14 cellular contexts compared by ENCODE assay signal in genomic region chr4:81446634-81447033, GRCh38. TPM values are rescaled to one million over a fixed set of nuclear protein-coding genes. Genes with fewer than 3 reads are reported as not detected.
DNase-seq lines count a peak whose midpoint lies in the region; ATAC-seq and TF ChIP-seq lines count a peak whose summit lies in the region.
"Had no signal": no experiment of that assay in that cellular context is flagged by ENCODE, and none has a peak within 500 bp of the region (broad histone marks: within the 10 kb centered on the region; RNA-seq: fewer than 3 reads in every experiment).

No MANE protein-coding gene starts in this region.

- no peak overlapping the region for H2AK9ac ChIP-seq in IMR-90 (replicated peaks; ENCODE audit: low read depth, low read length, poor library complexity)

- H3K79me2 ChIP-seq in GM23338 (replicated peaks; ENCODE audit: insufficient read depth): no peaks in the 10 kb centered on the region
- no peaks in the 10 kb centered on the region for H3K79me2 ChIP-seq in mesendoderm (ENCODE audit: control insufficient read depth, insufficient read depth, low read length)

- H3K9me1 ChIP-seq in IMR-90 (ENCODE audit: insufficient read depth, low read length): no peaks in the 10 kb centered on the region

- WGBS in IMR-90 (ENCODE audit: extremely low coverage in 2 of 2, insufficient read length in 1 of 2), 2 experiments: no CpG with 5 or more reads among the region's 1 CpG
- WGBS in endodermal cell (ENCODE audit: insufficient coverage in 1 of 2, insufficient read length in 1 of 2), 2 experiments: 100% methylated on average over 1 of the region's 1 CpG; no CpG with 5 or more reads in 1 of the 2 experiments
- no CpG with 5 or more reads among the region's 1 CpG for WGBS in mesendoderm (ENCODE audit: extremely low coverage, insufficient coverage, low lambda C conversion rate)

- no TSS peak for BruUV-seq in IMR-90 (replicated peaks; lab: Mats Ljungman, UMichigan)

- H3K4me3 Mint-ChIP-seq in GM23338: no peak overlapping the region
- no peak overlapping the region for H3K4me3 Mint-ChIP-seq in endodermal cell
- H3K4me3 Mint-ChIP-seq in neural crest cell: no peak overlapping the region
- H3K4me3 Mint-ChIP-seq: CD4-positive, alpha-beta T cell had no signal

- DNase-seq in GM23338 (ENCODE audit: low spot score): no peak
- no peak for DNase-seq in IMR-90
- no peak for DNase-seq in endodermal cell
- DNase-seq in neural crest cell (ENCODE audit: low read depth, low spot score): no peak
- DNase-seq in mesendoderm: no peak
- no peak for DNase-seq in cerebellar cortex (ENCODE audit: low spot score)
- no peak for DNase-seq in GOT3 (lab: John Stamatoyannopoulos, UW)
- DNase-seq: AML-193; Caco-2; CD4-positive, alpha-beta T cell; GM23248; H7 had no signal

- no peaks in the 10 kb centered on the region for H4K20me1 ChIP-seq in GM23338 (replicated peaks; ENCODE audit: insufficient read depth)
- H4K20me1 ChIP-seq in IMR-90 (ENCODE audit: insufficient read depth, low read length): no peaks in the 10 kb centered on the region

- H2BK15ac ChIP-seq in IMR-90 (ENCODE audit: low read depth, low read length) (peak overlapping the region; percentile 15; the same call in 1 of the 3 replicates), mesendoderm (replicated peaks; ENCODE audit: low read depth) (no peak overlapping the region)

- H4K91ac ChIP-seq in IMR-90 (ENCODE audit: insufficient read depth, low read depth, low read length): peak overlapping the region; percentile 40; the same call in 1 of the 2 replicates

- H3K4ac ChIP-seq in IMR-90 (ENCODE audit: low read depth, low read length) (no peak overlapping the region), mesendoderm (ENCODE audit: low read depth, low read length) (no peak overlapping the region)

- H3K56ac ChIP-seq in IMR-90 (ENCODE audit: extremely low read depth, insufficient read depth, low read length) (no peak overlapping the region), mesendoderm (ENCODE audit: low read length) (no peak overlapping the region)

- H3K23ac ChIP-seq in IMR-90 (ENCODE audit: low read depth, low read length): no peak overlapping the region
- H3K23ac ChIP-seq in mesendoderm (ENCODE audit: low read length): no peak overlapping the region

- H3K27me3 Mint-ChIP-seq in GM23338 (ENCODE audit: insufficient read depth, low read depth, poor library complexity) (no peaks in the 10 kb centered on the region), endodermal cell (ENCODE audit: insufficient read depth) (no peaks in the 10 kb centered on the region), neural crest cell (ENCODE audit: low read depth) (no peaks in the 10 kb centered on the region)
- H3K27me3 Mint-ChIP-seq: CD4-positive, alpha-beta T cell had no signal

- no peak overlapping the region for H3K14ac ChIP-seq in IMR-90 (replicated peaks; ENCODE audit: low read depth, low read length)

- no peaks in the 10 kb centered on the region for H3K9me3 ChIP-seq in IMR-90 (ENCODE audit: control insufficient read depth, insufficient read depth, low read length)
- no peaks in the 10 kb centered on the region for H3K9me3 ChIP-seq in endodermal cell (ENCODE audit: control insufficient read depth, low read length)
- H3K9me3 ChIP-seq: Caco-2 had no signal

- H3K27ac ChIP-seq in GM23338 (ENCODE audit: low read depth): no peak overlapping the region
- H3K27ac ChIP-seq in IMR-90 (ENCODE audit: insufficient read depth, low read length): no peak overlapping the region
- H3K27ac ChIP-seq in endodermal cell (ENCODE audit: low read depth, low read length): no peak overlapping the region
- H3K27ac ChIP-seq in mesendoderm (ENCODE audit: low read depth, low read length): no peak overlapping the region
- H3K27ac ChIP-seq: C4-2B, GM23248 had no signal

- in situ Hi-C loops in IMR-90 (cut with MboI; ENCODE audit: low sequenced_read_pairs): no loop called here

- H2BK20ac ChIP-seq in IMR-90 (ENCODE audit: low read depth, low read length): peak overlapping the region; percentile 22; the same call in 1 of the 2 replicates

- TF ChIP-seq CTCF in GM23338 (conservative IDR thresholded peaks at IDR 0.05; ENCODE audit: low read depth in 2 of 2): no peak
- no peak for TF ChIP-seq CTCF in IMR-90 (conservative IDR thresholded peaks at IDR 0.05; ENCODE audit: low read depth, low read length)
- TF ChIP-seq CTCF in endodermal cell (conservative IDR thresholded peaks at IDR 0.05): no peak
- no peak for TF ChIP-seq CTCF in neural crest cell (conservative IDR thresholded peaks at IDR 0.05)

- no peaks in the 10 kb centered on the region for H3K9me2 ChIP-seq in GM23338 (ENCODE audit: insufficient read depth)

- H2AFZ ChIP-seq in GM23338 (no peak overlapping the region), IMR-90 (replicated peaks; ENCODE audit: low read length, poor library complexity) (no peak overlapping the region)
- H2AFZ ChIP-seq: GM23248 had no signal

- dilution Hi-C loops in IMR-90 (cut with HindIII; ENCODE audit: low sequenced_read_pairs, unreplicated experiment): no loop called here

- POLR2A ChIA-PET in IMR-90 (lab: Charles Lee; ENCODE audit: unreplicated experiment): no interaction called here

- H3K36me3 ChIP-seq in GM23338 (ENCODE audit: insufficient read depth) (peaks cover 4% of the 10 kb centered on the region; the same call in 1 of the 2 replicates), IMR-90 (ENCODE audit: control insufficient read depth, insufficient read depth, low read length) (no peaks in the 10 kb centered on the region; the same call in 1 of the 2 replicates), endodermal cell (ENCODE audit: control insufficient read depth, insufficient read depth, low read length) (peaks cover 86% of the 10 kb centered on the region), mesendoderm (ENCODE audit: control insufficient read depth, insufficient read depth, low read length) (peaks cover 3% of the 10 kb centered on the region)

- H3K27me3 ChIP-seq in GM23338 (ENCODE audit: insufficient read depth) (no peaks in the 10 kb centered on the region), IMR-90 (ENCODE audit: control insufficient read depth, insufficient read depth, low read length) (no peaks in the 10 kb centered on the region), endodermal cell (ENCODE audit: control insufficient read depth, insufficient read depth, low read length, poor library complexity, severe bottlenecking) (no peaks in the 10 kb centered on the region), mesendoderm (ENCODE audit: insufficient read depth, low read length, poor library complexity) (no peaks in the 10 kb centered on the region)

- H2BK5ac ChIP-seq in IMR-90 (ENCODE audit: low read depth, low read length, poor library complexity, severe bottlenecking): no peak overlapping the region
- no peak overlapping the region for H2BK5ac ChIP-seq in mesendoderm (ENCODE audit: low read length)

- CTCF ChIA-PET in IMR-90 (lab: Yijun Ruan, JAX): no interaction called here

- H4K8ac ChIP-seq in IMR-90 (ENCODE audit: low read depth in 2 of 2, low read length in 2 of 2): no peak overlapping the region; a peak in 1 of 4 replicates
- no peak overlapping the region for H4K8ac ChIP-seq in mesendoderm (ENCODE audit: low read depth, low read length)

- H2BK120ac ChIP-seq in IMR-90 (ENCODE audit: low read depth, low read length) (peak overlapping the region; percentile 47; the same call in 1 of the 2 replicates), mesendoderm (ENCODE audit: low read depth, low read length) (no peak overlapping the region)

- no peak for TF ChIP-seq POLR2A in IMR-90 (IDR thresholded peaks at IDR 0.05; ENCODE audit: low read depth, low read length)

- H3K4me2 ChIP-seq in GM23338: no peak overlapping the region; the same call in 1 of the 2 replicates
- no peak overlapping the region for H3K4me2 ChIP-seq in IMR-90 (ENCODE audit: low read depth, low read length)
- no peak overlapping the region for H3K4me2 ChIP-seq in mesendoderm (ENCODE audit: low read length)

- H4K5ac ChIP-seq in IMR-90 (ENCODE audit: low read depth, low read length) (peak overlapping the region; percentile 70), mesendoderm (ENCODE audit: low read length) (no peak overlapping the region)

- H3F3A ChIP-seq in GM23338 (replicated peaks; ENCODE audit: low read depth): no peaks in the 10 kb centered on the region

- TF ChIP-seq RAD21 in IMR-90 (IDR thresholded peaks at IDR 0.05; ENCODE audit: low read length): no peak

- H3K4me1 Mint-ChIP-seq in GM23338 (peaks cover 19% of the 10 kb centered on the region), endodermal cell (no peaks in the 10 kb centered on the region), neural crest cell (peaks cover 11% of the 10 kb centered on the region)

- H3K18ac ChIP-seq in IMR-90 (ENCODE audit: low read depth, low read length) (peak overlapping the region; percentile 90), mesendoderm (ENCODE audit: low read length) (no peak overlapping the region)

- H3K36me3 Mint-ChIP-seq in GM23338 (ENCODE audit: low read depth): peaks cover 18% of the 10 kb centered on the region; the same call in 2 of the 3 replicates
- H3K36me3 Mint-ChIP-seq in endodermal cell (ENCODE audit: low read depth): peaks cover 86% of the 10 kb centered on the region
- peaks cover 6% of the 10 kb centered on the region for H3K36me3 Mint-ChIP-seq in neural crest cell (ENCODE audit: low read depth)

- H3K79me1 ChIP-seq in IMR-90 (ENCODE audit: low read depth in 1 of 2, low read length in 2 of 2) (no peaks in the 10 kb centered on the region), mesendoderm (ENCODE audit: low read length) (no peaks in the 10 kb centered on the region)

- no peak overlapping the region for H2AK5ac ChIP-seq in IMR-90 (ENCODE audit: low read depth, low read length)
- H2AK5ac ChIP-seq in mesendoderm (ENCODE audit: low read length): no peak overlapping the region

- peaks cover 20% of the 10 kb centered on the region; the same call in 1 of the 2 replicates for H3K4me1 ChIP-seq in GM23338 (ENCODE audit: insufficient read depth)
- peaks cover 11% of the 10 kb centered on the region for H3K4me1 ChIP-seq in IMR-90 (ENCODE audit: control insufficient read depth, insufficient read depth, low read length)
- H3K4me1 ChIP-seq in endodermal cell (ENCODE audit: control insufficient read depth, insufficient read depth, low read length): no peaks in the 10 kb centered on the region
- H3K4me1 ChIP-seq in mesendoderm (ENCODE audit: control insufficient read depth, low read depth, low read length): no peaks in the 10 kb centered on the region
- H3K4me1 ChIP-seq: Caco-2 had no signal

- intact Hi-C loops in IMR-90 (cut with micrococcal nuclease): no loop called here

- H3K9me3 Mint-ChIP-seq in GM23338 (no peaks in the 10 kb centered on the region), endodermal cell (no peaks in the 10 kb centered on the region), neural crest cell (peaks cover 10% of the 10 kb centered on the region)
- H3K9me3 Mint-ChIP-seq: CD4-positive, alpha-beta T cell had no signal

- H3K9ac ChIP-seq in IMR-90 (ENCODE audit: low read depth, low read length) (no peak overlapping the region), endodermal cell (ENCODE audit: extremely low read depth, low read length, poor library complexity, severe bottlenecking) (no peak overlapping the region), mesendoderm (ENCODE audit: low read length) (no peak overlapping the region)
- H3K9ac ChIP-seq: GM23248 had no signal

- no peak overlapping the region for H3K4me3 ChIP-seq in GM23338
- no peak overlapping the region for H3K4me3 ChIP-seq in IMR-90 (ENCODE audit: insufficient read depth, low read depth, low read length)
- H3K4me3 ChIP-seq in endodermal cell (ENCODE audit: low read length): no peak overlapping the region
- no peak overlapping the region for H3K4me3 ChIP-seq in mesendoderm (ENCODE audit: low read length)
- H3K4me3 ChIP-seq: GM23248 had no signal

- ATAC-seq in GM23338: no peak
- ATAC-seq in IMR-90 (ENCODE audit: low read depth): no peak

- peak overlapping the region; percentile 67; the same call in 1 of the 2 replicates for H3K27ac Mint-ChIP-seq in GM23338
- peak overlapping the region; percentile 28 for H3K27ac Mint-ChIP-seq in endodermal cell
- peak overlapping the region; percentile 78 for H3K27ac Mint-ChIP-seq in neural crest cell (ENCODE audit: unreplicated experiment)
- H3K27ac Mint-ChIP-seq: CD4-positive, alpha-beta T cell had no signal

RNA-seq across cellular contexts. Expression of gene RASGEF1B, which starts 25.1 kb away (rescaled TPM):
- 2.8 and 5.3 TPM in 2 replicates for total RNA-seq in GM23338 (2014; rRNA removed; shearing (Covaris generic))
- polyA plus RNA-seq in GM23338 (2016; fragmentation: Nextera tagmentation; extraction: Ambion mirVana) (5.2 and 5.6 TPM in 2 replicates), IMR-90 (2012; rRNA removed) (0.09 TPM in 2 replicates)
- total RNA-seq in IMR-90 (2012; rRNA removed) (0.28 and 0.36 TPM in 2 replicates), endodermal cell (10 to 100 TPM; 15.3 to 26.7 TPM), neural crest cell (1.7 and 1.9 TPM in 2 replicates)
- polyA plus RNA-seq in IMR-90 (2012; cell fraction: cytosol; rRNA removed): 0.04 TPM in 1 of 2 replicates, not detected in the other
- polyA plus RNA-seq in IMR-90 (2012; cell fraction: nucleus; rRNA removed; ENCODE audit: low replicate concordance): 0.05 and 0.10 TPM in 2 replicates
- polyA plus RNA-seq in endodermal cell (2013, experiment 1 of 2): 9.0 TPM
- polyA plus RNA-seq in endodermal cell (2013, experiment 2 of 2): 10.0 TPM
- 20.7 TPM for polyA plus RNA-seq in mesendoderm (2013, experiment 1 of 2)
- polyA plus RNA-seq in mesendoderm (2013, experiment 2 of 2): 20.8 TPM
- total RNA-seq: GM23248 had no signal
- polyA plus RNA-seq: BJ had no signal

Comparison
In these comparisons a context has a peak if more than half of its experiments do, and no peak if none do; other contexts are left out.
1. H3K27ac Mint-ChIP-seq: peak in every context shown above with its lines; median percentile 78 in neural crest cell; 67 in GM23338; 28 in endodermal cell.